ENCODE assay signal across 35 cellular contexts in genomic region chr4:175708739-175709138, GRCh38.
"Had no signal": no experiment of that assay in that cellular context is flagged by ENCODE, and none has a peak within 500 bp of the region (broad histone marks: within the 10 kb centered on the region; RNA-seq: fewer than 3 reads in every experiment).

No MANE protein-coding gene starts in this region.

- H3K9me3 ChIP-seq: MG63 had no signal

- H3K36me3 ChIP-seq: MG63 had no signal

- H3K4me3 ChIP-seq: MG63 had no signal

- DNase-seq: Karpas-422, Kasumi-1, MG63, MM.1S, MV-4-11, NCI-H1048, NCI-H1092, NCI-H1092 treated with DMSO at 0.1 percent for 48 hours, NCI-H1105, NCI-H1105 treated with DMSO at 0.1 percent for 48 hours, NCI-H1417, NCI-H1417 treated with DMSO at 0.1 percent for 48 hours, NCI-H1436, NCI-H1436 treated with DMSO at 0.1 percent for 48 hours, NCI-H146, NCI-H1694, NCI-H1694 treated with DMSO at 0.1 percent for 48 hours, NCI-H187, NCI-H187 treated with DMSO at 0.1 percent for 48 hours, NCI-H1930, NCI-H2029, NCI-H2029 treated with DMSO at 0.1 percent for 48 hours, NCI-H2081, NCI-H2081 treated with DMSO at 0.1 percent for 48 hours, NCI-H2107, NCI-H2171, NCI-H2171 treated with DMSO at 0.1 percent for 48 hours, NCI-H2227 treated with DMSO at 0.1 percent for 48 hours, NCI-H226, NCI-H345, NCI-H446, NCI-H446 treated with DMSO at 0.1 percent for 48 hours, NCI-H510A, NCI-H510A treated with DMSO at 0.1 percent for 48 hours, NCI-H524 had no signal
